25 cellular contexts compared by ENCODE assay signal in the genomic region with DNA sequence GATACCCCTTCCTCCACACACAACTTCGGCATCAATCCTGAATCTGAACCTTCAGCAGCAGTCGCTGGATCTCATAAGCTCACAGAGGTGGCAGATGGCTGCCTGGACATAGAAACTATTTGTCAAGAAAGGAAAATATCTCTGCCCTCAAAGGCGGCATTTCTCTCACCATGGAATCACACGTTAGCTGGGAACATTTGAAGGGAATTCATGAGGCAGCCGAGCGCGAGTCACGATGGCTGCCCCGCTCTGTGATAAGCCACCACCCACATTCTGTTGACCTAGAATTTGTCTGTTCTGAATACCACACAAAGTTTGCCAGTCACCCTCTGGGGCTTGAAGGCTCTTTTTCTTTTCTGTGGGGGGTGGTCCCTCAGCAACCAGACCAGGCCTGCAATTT.
"Had no signal": no experiment of that assay in that cellular context is flagged by ENCODE, and none has a peak within 500 bp of the region (broad histone marks: within the 10 kb centered on the region; RNA-seq: fewer than 3 reads in every experiment).

No MANE protein-coding gene starts in this region.

- H3K4me1 ChIP-seq: SJSA1 had no signal

- H3K4me1 Mint-ChIP-seq: IgD-negative memory B cell had no signal

- H3K36me3 ChIP-seq: SJSA1 had no signal

- DNase-seq: Kasumi-1, MM.1S, NCI-H1092 treated with DMSO at 0.1 percent for 48 hours, NCI-H1436, NCI-H187, NCI-H2029, NCI-H2081 treated with DMSO at 0.1 percent for 48 hours, NCI-H2171, NCI-H226, NCI-H446, NCI-H510A, NCI-H524 treated with DMSO at 0.1 percent for 48 hours, NCI-H69, NCI-H774, Right ventricle myocardium superior, RPMI8226, SIG-M5 had no signal

- H3K4me3 ChIP-seq: K562, SJSA1, SK-N-MC had no signal

- H3K27ac ChIP-seq: HL-60, KMS-11, SJSA1, SK-N-MC had no signal

- H3K9ac ChIP-seq: KMS-11 had no signal

- H3K9me3 Mint-ChIP-seq: IgD-negative memory B cell had no signal

- H3K27me3 Mint-ChIP-seq: IgD-negative memory B cell had no signal

- H3K4me2 ChIP-seq: KMS-11 had no signal

- FAIRE-seq: HTR-8/SVneo, K562, RCC 7860 had no signal

- H3K27ac Mint-ChIP-seq: IgD-negative memory B cell had no signal

- H3K9me3 ChIP-seq: SJSA1 had no signal

- H3K4me3 Mint-ChIP-seq: IgD-negative memory B cell had no signal
